Comparison of ENCODE assay signal across 9 cellular contexts in genomic region chr5:95283761-95284511, GRCh38. TPM values are rescaled to one million over a fixed set of nuclear protein-coding genes. Genes with fewer than 3 reads are reported as not detected.
DNase-seq lines count a peak whose midpoint lies in the region; ATAC-seq and TF ChIP-seq lines count a peak whose summit lies in the region.
"Had no signal": no experiment of that assay in that cellular context is flagged by ENCODE, and none has a peak within 500 bp of the region (broad histone marks: within the 10 kb centered on the region; RNA-seq: fewer than 3 reads in every experiment).

No MANE protein-coding gene starts in this region.

- peak; percentile 74 for ATAC-seq in GM19438 (IDR thresholded peaks at IDR 0.05; ENCODE audit: low read depth, unreplicated experiment)
- ATAC-seq in effector memory CD8-positive, alpha-beta T cell (replicated peaks): peak; percentile 33
- peak; percentile 82 for ATAC-seq in upper lobe of right lung
- no peak for ATAC-seq in GM18873 (IDR thresholded peaks at IDR 0.05; ENCODE audit: low FRiP score, unreplicated experiment)

- no peak overlapping the region for H3K27ac Mint-ChIP-seq in effector memory CD8-positive, alpha-beta T cell
- H3K27ac Mint-ChIP-seq: activated naive CD4-positive, alpha-beta T cell treated with anti-CD3 and anti-CD28 coated beads, Interleukin-2, amount 50 U/mL, for 24 hours had no signal

- H3K27me3 Mint-ChIP-seq in effector memory CD8-positive, alpha-beta T cell: peaks cover 55 to 63% of the 10 kb centered on the region in 2 donors

- H3K27me3 ChIP-seq in mononuclear cell (ENCODE audit: insufficient read depth, low read length) (peaks cover 74% of the 10 kb centered on the region), upper lobe of right lung (peaks cover 55% of the 10 kb centered on the region)

- H3K4me3 Mint-ChIP-seq in effector memory CD8-positive, alpha-beta T cell: peak overlapping the region in 1 of 2 donors; percentile 33

- no peaks in the 10 kb centered on the region for H3K36me3 Mint-ChIP-seq in effector memory CD8-positive, alpha-beta T cell (ENCODE audit: insufficient read depth)

- H3K4me3 ChIP-seq in mononuclear cell (ENCODE audit: low read length): peak overlapping the region; percentile 36
- peak overlapping the region; percentile 58 for H3K4me3 ChIP-seq in upper lobe of right lung

- H3K9me3 Mint-ChIP-seq in effector memory CD8-positive, alpha-beta T cell: no peaks in the 10 kb centered on the region
- H3K9me3 Mint-ChIP-seq: activated naive CD4-positive, alpha-beta T cell treated with anti-CD3 and anti-CD28 coated beads, Interleukin-2, amount 50 U/mL, for 24 hours had no signal

- H3K27ac ChIP-seq in upper lobe of right lung: no peak overlapping the region

- intact Hi-C loops in upper lobe of right lung (cut with DNase I): no loop called here

- DNase-seq in DMS79 treated with DMSO at 0.1 percent for 48 hours (lab: John Stamatoyannopoulos, UW): peak; percentile 30
- DNase-seq in HPDE6-E6E7 (ENCODE audit: extremely low spot score): peak; percentile 20
- DNase-seq in SW480 (ENCODE audit: low spot score): peak; percentile 63
- no peak for DNase-seq in effector memory CD8-positive, alpha-beta T cell
- DNase-seq in upper lobe of right lung: peak; percentile 84

- peaks cover 22% of the 10 kb centered on the region for H3K4me1 ChIP-seq in mononuclear cell (ENCODE audit: insufficient read depth, low read length)
- H3K4me1 ChIP-seq in upper lobe of right lung: peaks cover 15% of the 10 kb centered on the region

- H3K9me3 ChIP-seq in mononuclear cell (ENCODE audit: low read depth, low read length) (no peaks in the 10 kb centered on the region), upper lobe of right lung (no peaks in the 10 kb centered on the region)

- H3K4me1 Mint-ChIP-seq in effector memory CD8-positive, alpha-beta T cell (ENCODE audit: low read depth in 2 of 2): no peaks in the 10 kb centered on the region

- TF ChIP-seq CTCF in upper lobe of right lung (IDR thresholded peaks at IDR 0.05): peak; percentile 41

- H3K36me3 ChIP-seq in upper lobe of right lung: no peaks in the 10 kb centered on the region

RNA-seq across cellular contexts. Expression of gene MCTP1, which starts 1.0 kb away (rescaled TPM):
- total RNA-seq in mononuclear cell (33.6 TPM), upper lobe of right lung (40.7 TPM)

Comparison
In these comparisons a context has a peak if more than half of its experiments do, and no peak if none do; other contexts are left out.
1. DNase-seq: peak in DMS79 treated with DMSO at 0.1 percent for 48 hours (single experiment), HPDE6-E6E7 (single experiment), SW480 (single experiment) and upper lobe of right lung (single experiment); none in effector memory CD8-positive, alpha-beta T cell (0 of 3).